8 cellular contexts compared by ENCODE assay signal in the genomic region with DNA sequence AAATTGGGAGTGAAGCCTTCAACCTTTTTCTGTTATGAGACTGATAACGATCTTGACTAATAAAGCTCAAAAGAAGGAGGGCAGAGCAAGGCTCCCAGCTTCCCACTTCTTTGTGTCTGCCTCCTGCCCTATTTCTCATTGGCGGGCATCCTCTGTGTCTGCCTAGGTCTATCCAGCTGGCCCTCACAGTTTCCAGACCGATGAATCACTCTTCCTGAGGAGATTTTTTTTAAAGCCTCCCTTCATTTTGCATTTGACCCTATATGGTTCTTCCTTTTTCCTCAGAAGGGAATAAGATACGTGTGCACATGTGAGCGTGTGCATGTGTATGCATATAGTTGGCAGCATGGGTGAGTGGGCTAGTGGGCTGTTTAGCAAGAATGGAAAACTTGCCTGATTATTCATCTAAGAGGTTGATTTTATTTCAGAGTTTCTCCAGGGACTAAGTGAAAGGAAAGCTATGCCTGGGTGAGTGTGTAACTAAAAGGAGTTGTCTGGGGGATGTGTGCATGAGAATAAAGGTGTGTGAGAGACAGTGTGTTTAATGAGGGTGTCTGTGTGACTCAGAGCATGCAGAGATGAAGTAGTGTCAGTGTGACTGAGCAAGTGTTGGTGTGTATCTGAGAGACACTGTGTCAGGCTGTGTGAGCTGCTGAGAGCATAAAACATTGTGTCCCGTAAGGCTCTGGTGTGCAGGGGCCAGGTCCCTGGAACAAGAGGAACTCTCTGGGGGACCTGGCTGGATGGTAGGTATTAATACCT. TPM values are rescaled to one million over a fixed set of nuclear protein-coding genes. Genes with fewer than 3 reads are reported as not detected.
DNase-seq lines count a peak whose midpoint lies in the region; ATAC-seq, FAIRE-seq and TF ChIP-seq lines count a peak whose summit lies in the region.

No MANE protein-coding gene starts in this region.

- FAIRE-seq in H1 (lab: Jason Lieb, UNC) (no peak), GM19239 (lab: Jason Lieb, UNC) (no peak)

- no peak overlapping the region; a peak in 1 of 4 replicates for H3K4me2 ChIP-seq in H1 (ENCODE audit: insufficient read depth in 1 of 2, low read depth in 2 of 2, low read length in 2 of 2)

- peaks cover 7% of the 10 kb centered on the region for H3K23me2 ChIP-seq in H1 (ENCODE audit: low read depth, low read length)

- no peak overlapping the region for H3K4me3 ChIP-seq in H1 (ENCODE audit: extremely low read depth in 1 of 4, insufficient read depth in 2 of 4, low read depth in 3 of 4, low read length in 4 of 4)
- no peak overlapping the region for H3K4me3 ChIP-seq in mucosa of rectum (ENCODE audit: low read length in 2 of 2)

- no peak overlapping the region for H2BK5ac ChIP-seq in H1 (ENCODE audit: low read depth, low read length)

- no peak for TF ChIP-seq EP300 in H1 (IDR thresholded peaks at IDR 0.05; ENCODE audit: borderline replicate concordance in 1 of 2, low read depth in 2 of 2, low read length in 2 of 2)

- peak; percentile 81 for DNase-seq in AG20443 (ENCODE audit: low spot score)
- DNase-seq in NCI-H69 (lab: John Stamatoyannopoulos, UW), result peak; percentile 43
- no peak for DNase-seq in H1 (ENCODE audit: low read depth in 1 of 2, low spot score in 2 of 2)
- no peak for DNase-seq in AML-193 (lab: John Stamatoyannopoulos, UW)
- DNase-seq in GM19239 (ENCODE audit: insufficient read length, low spot score), result no peak
- DNase-seq in NCI-H2081 (lab: John Stamatoyannopoulos, UW), result no peak

- peak overlapping the region; percentile 97; the same call in 1 of the 2 replicates for H2BK20ac ChIP-seq in H1 (ENCODE audit: low read length)

- no peak overlapping the region for H3K27ac ChIP-seq in H1 (ENCODE audit: low read depth, low read length)
- H3K27ac ChIP-seq in mucosa of rectum (ENCODE audit: low read depth in 2 of 2, low read length in 2 of 2), result peak overlapping the region; percentile 72

- H3K27me3 ChIP-seq in H1 (replicated peaks in 1 of 4; ENCODE audit: control insufficient read depth in 3 of 4, extremely low read depth in 1 of 4, insufficient read depth in 3 of 4, low read length in 3 of 4), result no peaks in the 10 kb centered on the region
- peaks cover 0 to 2% of the 10 kb centered on the region in 2 donors for H3K27me3 ChIP-seq in mucosa of rectum (ENCODE audit: control insufficient read depth in 2 of 2, insufficient read depth in 2 of 2, low read length in 2 of 2)

- H3K9me3 ChIP-seq in H1 (ENCODE audit: insufficient read depth in 2 of 2, low read depth in 1 of 2, low read length in 1 of 2) (no peaks in the 10 kb centered on the region), mucosa of rectum (ENCODE audit: control insufficient read depth in 2 of 2, low read length in 2 of 2) (no peaks in the 10 kb centered on the region)

- no peak for TF ChIP-seq RAD21 in H1 (IDR thresholded peaks at IDR 0.05 in 1 of 2, conservative IDR thresholded peaks at IDR 0.05 in 1 of 2; ENCODE audit: low read depth in 2 of 2, low read length in 2 of 2)

- H3K4ac ChIP-seq in H1 (replicated peaks; ENCODE audit: insufficient read length, low read depth, low read length), result no peak overlapping the region

- TF ChIP-seq POLR2A in H1 (IDR thresholded peaks at IDR 0.05; ENCODE audit: control extremely low read depth in 1 of 2, low read depth in 2 of 2, low read length in 2 of 2), result no peak

- H2BK120ac ChIP-seq in H1 (replicated peaks; ENCODE audit: low read depth, low read length), result no peak overlapping the region

- peak overlapping the region; percentile 79; the same call in 1 of the 2 replicates for H3K18ac ChIP-seq in H1 (ENCODE audit: extremely low read depth, low read length)

- TF ChIP-seq CTCF in H1 (IDR thresholded peaks at IDR 0.05; ENCODE audit: control extremely low read depth in 1 of 3, insufficient read depth in 1 of 3, low read depth in 1 of 3, low read length in 3 of 3), result no peak

- H3K79me1 ChIP-seq in H1 (ENCODE audit: low read depth, low read length), result peaks cover 15% of the 10 kb centered on the region

- H3K14ac ChIP-seq in H1 (ENCODE audit: insufficient read length), result no peak overlapping the region

- peaks cover 7 to 27% of the 10 kb centered on the region in 2 experiments; a peak in 2 of 4 replicates for H3K79me2 ChIP-seq in H1 (ENCODE audit: control insufficient read depth in 1 of 2, insufficient read depth in 2 of 2, low read length in 2 of 2)

- no peak overlapping the region for H3K23ac ChIP-seq in H1 (ENCODE audit: insufficient read length)

- POLR2A ChIA-PET in H1 (lab: Charles Lee; ENCODE audit: partially characterized antibody), result interaction anchor here (1.1 to 28.7 kb wide), 4 partner anchors 13 to 48 kb away, joined by 3 to 574 read pairs (median 34); a partner anchor contains a TSS

- 88% methylated on average over 6 of the region's 6 CpGs; no CpG with 5 or more reads in 1 of the 2 experiments for WGBS in H1 (ENCODE audit: extremely low coverage in 1 of 2, insufficient coverage in 1 of 2, insufficient read length in 1 of 2, insufficient replicate concordance in 2 of 2, low coverage in 1 of 2, low lambda C conversion rate in 2 of 2, missing lambda C conversion rate in 1 of 2), 2 experiments

- H2AK5ac ChIP-seq in H1 (ENCODE audit: low read depth, low read length), result peak overlapping the region; percentile 91; the same call in 1 of the 2 replicates

- H3K36me3 ChIP-seq in H1 (ENCODE audit: control insufficient read depth in 2 of 4, insufficient read depth in 4 of 4, low read length in 3 of 4), result no peaks in the 10 kb centered on the region; a peak in 1 of 8 replicates
- peaks cover 3 to 4% of the 10 kb centered on the region in 2 donors for H3K36me3 ChIP-seq in mucosa of rectum (ENCODE audit: control insufficient read depth in 2 of 2, insufficient read depth in 2 of 2, low read length in 2 of 2)

- CTCF ChIA-PET in H1 (lab: Charles Lee; ENCODE audit: partially characterized antibody), result interaction anchor here (0.8 to 10.4 kb wide), 6 partner anchors 10 to 69 kb away, joined by 3 to 155 read pairs (median 6); a partner anchor contains a TSS

- H2BK15ac ChIP-seq in H1 (ENCODE audit: low read length), result peak overlapping the region; percentile 99; the same call in 1 of the 2 replicates

- no peak overlapping the region for H4K8ac ChIP-seq in H1 (ENCODE audit: extremely low read depth, insufficient read depth, low read length)

- peaks cover 13 to 48% (median 39%) of the 10 kb centered on the region in 4 experiments for H3K4me1 ChIP-seq in H1 (replicated peaks in 1 of 4; ENCODE audit: control insufficient read depth in 3 of 4, insufficient read depth in 4 of 4, low read length in 3 of 4)
- peaks cover 14 to 17% of the 10 kb centered on the region in 2 donors for H3K4me1 ChIP-seq in mucosa of rectum (ENCODE audit: control insufficient read depth in 2 of 2, insufficient read depth in 2 of 2, low read length in 2 of 2)

- H2AFZ ChIP-seq in H1 (ENCODE audit: low read length), result no peak overlapping the region

- no peak overlapping the region for H3K56ac ChIP-seq in H1 (replicated peaks; ENCODE audit: insufficient read length, low read depth, low read length)

- H4K20me1 ChIP-seq in H1 (replicated peaks in 1 of 2; ENCODE audit: control insufficient read depth in 1 of 2, insufficient read depth in 2 of 2, low read length in 2 of 2), result peaks cover 0 to 3% of the 10 kb centered on the region in 2 experiments

- no peak for ATAC-seq in GM19455 (IDR thresholded peaks at IDR 0.05; ENCODE audit: unreplicated experiment)

- H4K91ac ChIP-seq in H1 (replicated peaks; ENCODE audit: insufficient read length, low read length), result no peak overlapping the region

- H4K5ac ChIP-seq in H1 (ENCODE audit: insufficient read length, low read depth, low read length), result no peak overlapping the region

- peak overlapping the region; percentile 98 for H2BK12ac ChIP-seq in H1 (ENCODE audit: low read depth, low read length)

- H3K9ac ChIP-seq in H1 (replicated peaks in 1 of 4; ENCODE audit: extremely low read depth in 1 of 4, low read depth in 3 of 4, low read length in 3 of 4) (0 out of 7 replicates have a peak overlapping the region, but pooled peaks of 1 of the 4 experiments have one; percentile 19), mucosa of rectum (ENCODE audit: low read depth in 1 of 2, low read length in 2 of 2) (no peak overlapping the region)

RNA-seq across cellular contexts. Expression of a gene that starts 12.2 kb away (rescaled TPM):
- total RNA-seq in H1 (2021; fragmentation: NEBNext Ultra II Directional; extraction: Animal tissue kit (Norgen Biotek cat#: 25700)), result 74.8 and 74.9 TPM in 2 replicates
- 53.9 and 70.6 TPM in 2 replicates for polyA plus RNA-seq in H1 (2011; rRNA removed)
- 66.4 TPM for polyA plus RNA-seq in H1 (2011; cell fraction: cytosol; rRNA removed)
- polyA plus RNA-seq in H1 (2011; cell fraction: nucleus; rRNA removed), result 211 TPM
- polyA plus RNA-seq in H1 (2012, experiment 1 of 2), result 47.2 to 67.0 TPM (median 64.5 TPM) in 4 replicates
- polyA plus RNA-seq in H1 (2012, experiment 2 of 2), result 57.7 TPM
- polyA plus RNA-seq in H1 (2013, experiment 1 of 2), result 44.2 TPM
- 40.0 TPM for polyA plus RNA-seq in H1 (2013, experiment 2 of 2)
- polyA minus RNA-seq in H1 (2011; rRNA and poly(A)+ RNA removed), result 57.0 and 74.3 TPM in 2 replicates
- polyA minus RNA-seq in H1 (2011; cell fraction: cytosol; rRNA and poly(A)+ RNA removed), result 57.3 TPM
- polyA minus RNA-seq in H1 (2011; cell fraction: nucleus; rRNA and poly(A)+ RNA removed), result 100 TPM

RNA-seq across cellular contexts. Expression of a gene that starts 47.4 kb away (rescaled TPM):
- 132 and 137 TPM in 2 replicates for total RNA-seq in H1 (2021; fragmentation: NEBNext Ultra II Directional; extraction: Animal tissue kit (Norgen Biotek cat#: 25700))
- polyA plus RNA-seq in H1 (2011; rRNA removed), result 82.1 and 146 TPM in 2 replicates
- 116 TPM for polyA plus RNA-seq in H1 (2011; cell fraction: cytosol; rRNA removed)
- 39.9 TPM for polyA plus RNA-seq in H1 (2011; cell fraction: nucleus; rRNA removed)
- 85.3 to 107 TPM (median 98.7 TPM) in 4 replicates for polyA plus RNA-seq in H1 (2012, experiment 1 of 2)
- polyA plus RNA-seq in H1 (2012, experiment 2 of 2), result 13.3 TPM
- 103 TPM for polyA plus RNA-seq in H1 (2013, experiment 1 of 2)
- polyA plus RNA-seq in H1 (2013, experiment 2 of 2), result 99.4 TPM
- 135 and 136 TPM in 2 replicates for polyA minus RNA-seq in H1 (2011; rRNA and poly(A)+ RNA removed)
- polyA minus RNA-seq in H1 (2011; cell fraction: cytosol; rRNA and poly(A)+ RNA removed), result 75.7 TPM
- 32.1 TPM for polyA minus RNA-seq in H1 (2011; cell fraction: nucleus; rRNA and poly(A)+ RNA removed)

RNA-seq across cellular contexts. Expression of a gene that starts 53.9 kb away (rescaled TPM):
- 11.2 and 11.5 TPM in 2 replicates for total RNA-seq in H1 (2021; fragmentation: NEBNext Ultra II Directional; extraction: Animal tissue kit (Norgen Biotek cat#: 25700))
- polyA plus RNA-seq in H1 (2011; rRNA removed), result 10.3 and 12.3 TPM in 2 replicates
- polyA plus RNA-seq in H1 (2011; cell fraction: cytosol; rRNA removed), result 14.9 TPM
- 8.9 TPM for polyA plus RNA-seq in H1 (2011; cell fraction: nucleus; rRNA removed)
- 6.6 to 9.9 TPM (median 8.1 TPM) in 4 replicates for polyA plus RNA-seq in H1 (2012, experiment 1 of 2)
- 5.2 TPM for polyA plus RNA-seq in H1 (2012, experiment 2 of 2)
- polyA plus RNA-seq in H1 (2013, experiment 1 of 2), result 8.8 TPM
- 9.4 TPM for polyA plus RNA-seq in H1 (2013, experiment 2 of 2)
- 14.8 and 15.0 TPM in 2 replicates for polyA minus RNA-seq in H1 (2011; rRNA and poly(A)+ RNA removed)
- 5.4 TPM for polyA minus RNA-seq in H1 (2011; cell fraction: cytosol; rRNA and poly(A)+ RNA removed)
- polyA minus RNA-seq in H1 (2011; cell fraction: nucleus; rRNA and poly(A)+ RNA removed), result 7.8 TPM

RNA-seq across cellular contexts. Expression of a gene that starts 59.8 kb away (rescaled TPM):
- total RNA-seq in H1 (2021; fragmentation: NEBNext Ultra II Directional; extraction: Animal tissue kit (Norgen Biotek cat#: 25700)), result not detected in 2 replicates
- 0.03 TPM in 1 of 2 replicates, not detected in the other for polyA plus RNA-seq in H1 (2011; rRNA removed)
- polyA plus RNA-seq in H1 (2011; cell fraction: cytosol; rRNA removed), result not detected
- 0.20 TPM for polyA plus RNA-seq in H1 (2011; cell fraction: nucleus; rRNA removed)
- 0.16 to 0.46 TPM (median 0.27 TPM) in 4 replicates for polyA plus RNA-seq in H1 (2012, experiment 1 of 2)
- polyA plus RNA-seq in H1 (2012, experiment 2 of 2), result 0.45 TPM
- polyA plus RNA-seq in H1 (2013, experiment 1 of 2), result not detected
- polyA plus RNA-seq in H1 (2013, experiment 2 of 2), result not detected
- not detected in 2 replicates for polyA minus RNA-seq in H1 (2011; rRNA and poly(A)+ RNA removed)
- not detected for polyA minus RNA-seq in H1 (2011; cell fraction: cytosol; rRNA and poly(A)+ RNA removed)
- not detected for polyA minus RNA-seq in H1 (2011; cell fraction: nucleus; rRNA and poly(A)+ RNA removed)

Comparison
In these comparisons a context has a peak if more than half of its experiments do, and no peak if none do; other contexts are left out.
1. DNase-seq: peak in AG20443 (single experiment) and NCI-H69 (single experiment); none in H1 (0 of 2), AML-193 (0 of 2), GM19239 (single experiment) and NCI-H2081 (0 of 2).